ENCODE assay signal across 30 cellular contexts in the genomic region with DNA sequence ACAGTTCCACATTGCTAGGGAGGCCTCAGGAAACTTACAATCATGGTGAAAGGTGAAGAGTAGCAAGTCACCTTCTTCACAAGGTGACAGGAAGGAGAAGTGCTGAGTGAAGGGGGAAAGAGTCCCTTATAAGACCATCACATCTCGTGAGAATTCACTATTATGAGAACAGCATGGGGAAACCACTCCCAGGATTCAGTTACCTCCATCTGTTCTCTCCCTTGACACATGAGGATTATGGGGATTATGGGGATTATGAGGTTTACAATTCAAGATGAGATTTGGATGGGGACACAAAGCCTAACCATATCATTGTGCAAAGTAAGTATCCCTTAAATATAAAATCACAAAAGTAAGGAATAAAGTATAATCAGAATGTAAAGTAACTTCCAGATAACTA.
"Had no signal": no experiment of that assay in that cellular context is flagged by ENCODE, and none has a peak within 500 bp of the region (broad histone marks: within the 10 kb centered on the region; RNA-seq: fewer than 3 reads in every experiment).

No MANE protein-coding gene starts in this region.

- H3K27ac Mint-ChIP-seq: activated CD4-positive, alpha-beta memory T cell treated with anti-CD3 and anti-CD28 coated beads, Interleukin-2, amount 10 ng/mL, durations not matched to agents 7 days and 5 days; activated CD4-positive, alpha-beta T cell treated with anti-CD3 and anti-CD28 coated beads, Interleukin-2, amount 10 ng/mL, durations not matched to agents 7 days and 5 days; activated naive CD4-positive, alpha-beta T cell treated with anti-CD3 and anti-CD28 coated beads, Interleukin-2, amount 10 ng/mL, durations not matched to agents 7 days and 5 days; activated naive CD8-positive, alpha-beta T cell treated with anti-CD3 and anti-CD28 coated beads, Interleukin-2, amount 10 ng/mL, durations not matched to agents 7 days and 5 days; activated T-cell treated with anti-CD3 and anti-CD28 coated beads, Interleukin-2, amount 50 U/mL, for 24 hours; stimulated activated naive B cell treated with anti-CD40 and anti-IgM and Interleukin-4, amounts not matched to agents 10 μg/mL and 1 μg/mL and 100 μg/mL, for 72 hours had no signal

- H3K27me3 ChIP-seq: ascending aorta, cardiac muscle cell, colonic mucosa, esophagus squamous epithelium, heart right ventricle, right atrium auricular region, stomach, thyroid gland, upper lobe of right lung had no signal

- H3K36me3 Mint-ChIP-seq: activated naive CD4-positive, alpha-beta T cell treated with anti-CD3 and anti-CD28 coated beads, Interleukin-2, amount 10 ng/mL, durations not matched to agents 7 days and 5 days; activated naive CD8-positive, alpha-beta T cell treated with anti-CD3 and anti-CD28 coated beads, Interleukin-2, amount 10 ng/mL, durations not matched to agents 7 days and 5 days; brain; naive thymus-derived CD8-positive, alpha-beta T cell; stimulated activated naive B cell treated with anti-CD40 and anti-IgM and Interleukin-4, amounts not matched to agents 10 μg/mL and 1 μg/mL and 100 μg/mL, for 72 hours had no signal

- H3K4me1 ChIP-seq: ascending aorta, colonic mucosa, heart right ventricle, right atrium auricular region, stomach, thyroid gland, upper lobe of right lung had no signal

- ATAC-seq: heart right ventricle; naive thymus-derived CD8-positive, alpha-beta T cell; stimulated activated naive B cell treated with anti-CD40 and anti-IgM and Interleukin-4, amounts not matched to agents 10 μg/mL and 1 μg/mL and 100 μg/mL, for 72 hours; upper lobe of right lung had no signal

- H3K9me3 Mint-ChIP-seq: activated CD4-positive, alpha-beta T cell treated with anti-CD3 and anti-CD28 coated beads, Interleukin-2, amount 10 ng/mL, durations not matched to agents 7 days and 5 days; activated naive CD4-positive, alpha-beta T cell treated with anti-CD3 and anti-CD28 coated beads, Interleukin-2, amount 10 ng/mL, durations not matched to agents 7 days and 5 days; activated naive CD8-positive, alpha-beta T cell treated with anti-CD3 and anti-CD28 coated beads, Interleukin-2, amount 10 ng/mL, durations not matched to agents 7 days and 5 days; activated T-cell treated with anti-CD3 and anti-CD28 coated beads, Interleukin-2, amount 50 U/mL, for 24 hours; neural crest cell had no signal

- H3K4me1 Mint-ChIP-seq: activated CD4-positive, alpha-beta memory T cell treated with anti-CD3 and anti-CD28 coated beads, Interleukin-2, amount 10 ng/mL, durations not matched to agents 7 days and 5 days; activated CD4-positive, alpha-beta T cell treated with anti-CD3 and anti-CD28 coated beads, Interleukin-2, amount 10 ng/mL, durations not matched to agents 7 days and 5 days; activated naive CD4-positive, alpha-beta T cell treated with anti-CD3 and anti-CD28 coated beads, Interleukin-2, amount 10 ng/mL, durations not matched to agents 7 days and 5 days; activated naive CD8-positive, alpha-beta T cell treated with anti-CD3 and anti-CD28 coated beads, Interleukin-2, amount 10 ng/mL, durations not matched to agents 7 days and 5 days; naive thymus-derived CD8-positive, alpha-beta T cell; neural crest cell; stimulated activated naive B cell treated with anti-CD40 and anti-IgM and Interleukin-4, amounts not matched to agents 10 μg/mL and 1 μg/mL and 100 μg/mL, for 72 hours had no signal

- H3K4me3 ChIP-seq: ascending aorta, cardiac muscle cell, colonic mucosa, esophagus squamous epithelium, heart right ventricle, right atrium auricular region, stomach, thyroid gland, upper lobe of right lung had no signal

- H3K36me3 ChIP-seq: ascending aorta, cardiac muscle cell, colonic mucosa, esophagus squamous epithelium, heart right ventricle, right atrium auricular region, stomach, thyroid gland, upper lobe of right lung had no signal

- H3K27me3 Mint-ChIP-seq: activated CD4-positive, alpha-beta memory T cell treated with anti-CD3 and anti-CD28 coated beads, Interleukin-2, amount 10 ng/mL, durations not matched to agents 7 days and 5 days; activated CD4-positive, alpha-beta T cell treated with anti-CD3 and anti-CD28 coated beads, Interleukin-2, amount 10 ng/mL, durations not matched to agents 7 days and 5 days; activated naive CD4-positive, alpha-beta T cell treated with anti-CD3 and anti-CD28 coated beads, Interleukin-2, amount 10 ng/mL, durations not matched to agents 7 days and 5 days; activated naive CD8-positive, alpha-beta T cell treated with anti-CD3 and anti-CD28 coated beads, Interleukin-2, amount 10 ng/mL, durations not matched to agents 7 days and 5 days; activated T-cell treated with anti-CD3 and anti-CD28 coated beads, Interleukin-2, amount 50 U/mL, for 24 hours; brain; naive thymus-derived CD8-positive, alpha-beta T cell; stimulated activated naive B cell treated with anti-CD40 and anti-IgM and Interleukin-4, amounts not matched to agents 10 μg/mL and 1 μg/mL and 100 μg/mL, for 72 hours had no signal

- DNase-seq: activated CD4-positive, alpha-beta memory T cell treated with anti-CD3 and anti-CD28 coated beads, Interleukin-2, amount 10 ng/mL, durations not matched to agents 7 days and 5 days; activated CD4-positive, alpha-beta T cell treated with anti-CD3 and anti-CD28 coated beads for 1 hour; activated CD4-positive, alpha-beta T cell treated with anti-CD3 and anti-CD28 coated beads, Interleukin-2, amount 10 ng/mL, durations not matched to agents 7 days and 5 days; activated CD8-positive, alpha-beta memory T cell treated with anti-CD3 and anti-CD28 coated beads, Interleukin-2, amount 50 U/mL, for 48 hours; activated gamma-delta T cell; activated naive CD4-positive, alpha-beta T cell treated with anti-CD3 and anti-CD28 coated beads, Interleukin-2, amount 10 ng/mL, durations not matched to agents 7 days and 5 days; activated naive CD8-positive, alpha-beta T cell treated with anti-CD3 and anti-CD28 coated beads, Interleukin-2, amount 10 ng/mL, durations not matched to agents 7 days and 5 days; activated T-cell treated with anti-CD3 and anti-CD28 coated beads, Interleukin-2, amount 50 U/mL, for 24 hours; cerebellar nuclear complex; colonic mucosa; effector CD8-positive, alpha-beta T cell; esophagus squamous epithelium; foreskin melanocyte; heart right ventricle; midbrain; naive thymus-derived CD8-positive, alpha-beta T cell; occipital lobe; stimulated activated CD4-positive, alpha-beta T cell treated with anti-CD3 and anti-CD28 coated beads, Interleukin-15, amount 100 ng/mL, for 24 hours; stimulated activated CD4-positive, alpha-beta T cell treated with anti-CD3 and anti-CD28 coated beads, Interleukin-2, amount 100 ng/mL, for 24 hours; stimulated activated naive B cell treated with anti-CD40 and anti-IgM and Interleukin-4, amounts not matched to agents 10 μg/mL and 1 μg/mL and 100 μg/mL, for 72 hours; stomach; T1000; thyroid gland; upper lobe of right lung had no signal

- H3K4me3 Mint-ChIP-seq: activated CD4-positive, alpha-beta memory T cell treated with anti-CD3 and anti-CD28 coated beads, Interleukin-2, amount 10 ng/mL, durations not matched to agents 7 days and 5 days; activated CD4-positive, alpha-beta T cell treated with anti-CD3 and anti-CD28 coated beads, Interleukin-2, amount 10 ng/mL, durations not matched to agents 7 days and 5 days; activated naive CD4-positive, alpha-beta T cell treated with anti-CD3 and anti-CD28 coated beads, Interleukin-2, amount 10 ng/mL, durations not matched to agents 7 days and 5 days; activated naive CD8-positive, alpha-beta T cell treated with anti-CD3 and anti-CD28 coated beads, Interleukin-2, amount 10 ng/mL, durations not matched to agents 7 days and 5 days; activated T-cell treated with anti-CD3 and anti-CD28 coated beads, Interleukin-2, amount 50 U/mL, for 24 hours; naive thymus-derived CD8-positive, alpha-beta T cell; neural crest cell; stimulated activated naive B cell treated with anti-CD40 and anti-IgM and Interleukin-4, amounts not matched to agents 10 μg/mL and 1 μg/mL and 100 μg/mL, for 72 hours had no signal

- H3K27ac ChIP-seq: ascending aorta, cardiac muscle cell, colonic mucosa, epithelial cell of prostate, esophagus squamous epithelium, heart right ventricle, right atrium auricular region, stomach, thyroid gland, upper lobe of right lung had no signal
